Comparison of ENCODE assay signal across 1 cellular context in genomic region chr4:6573551-6573950, GRCh38.
TF ChIP-seq lines count a peak whose summit lies in the region.

No MANE protein-coding gene starts in this region.

TF ChIP-seq in HepG2, 621 proteins besides CTCF, POLR2A, EP300 and RAD21:
- TF ChIP-seq BRCA1 (CRISPR knock-in tag; IDR thresholded peaks at IDR 0.05) (no peak), RNF219 (CRISPR knock-in tag; IDR thresholded peaks at IDR 0.05) (no peak), ZNF274 (CRISPR knock-in tag; IDR thresholded peaks at IDR 0.05) (no peak), MXI1 (IDR thresholded peaks at IDR 0.05; ENCODE audit: borderline replicate concordance, low read depth, low read length) (0 out of 3 replicates have a peak, but pooled peaks have one; percentile 22), HNRNPH1 (optimal IDR thresholded peaks at IDR 0.05; ENCODE audit: low read depth, low read length) (no peak), HMG20B (CRISPR knock-in tag; conservative IDR thresholded peaks at IDR 0.05) (no peak)
